ENCODE assay signal across 1 cellular context in the genomic region with DNA sequence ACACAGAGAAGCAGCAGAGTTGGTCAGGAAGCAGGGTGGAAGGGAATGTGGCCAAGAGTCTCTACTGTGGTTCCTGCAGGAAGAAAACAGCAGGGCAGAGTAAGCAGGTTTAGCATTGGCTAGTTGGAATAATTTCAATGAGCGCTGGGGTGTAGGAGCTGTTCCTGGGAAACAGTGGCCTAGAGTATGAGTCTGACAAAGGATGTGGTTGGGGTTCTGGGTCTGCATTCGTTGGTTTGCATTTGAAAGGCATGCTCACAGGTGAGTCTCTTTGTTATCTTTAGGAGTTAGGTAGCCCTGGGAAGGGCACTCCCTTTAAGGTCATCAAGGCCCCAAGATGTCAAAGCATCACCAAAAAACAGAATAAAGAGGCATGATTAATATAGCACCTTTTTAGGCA.
TF ChIP-seq lines count a peak whose summit lies in the region.

No MANE protein-coding gene starts in this region.

TF ChIP-seq in IMR-90, 13 proteins besides CTCF, POLR2A, EP300 and RAD21:
- TF ChIP-seq SMC3 (IDR thresholded peaks at IDR 0.05; ENCODE audit: low read depth, low read length) (no peak), BHLHE40 (IDR thresholded peaks at IDR 0.05; ENCODE audit: low read depth, low read length) (no peak), CEBPB (IDR thresholded peaks at IDR 0.05; ENCODE audit: low read depth, low read length) (no peak), RCOR1 (IDR thresholded peaks at IDR 0.05; ENCODE audit: insufficient replicate concordance, low read length) (no peak), NFE2L2 (IDR thresholded peaks at IDR 0.05; ENCODE audit: low read depth, low read length) (no peak), FOS (IDR thresholded peaks at IDR 0.05; ENCODE audit: low read depth, low read length) (no peak), MXI1 (IDR thresholded peaks at IDR 0.05; ENCODE audit: borderline replicate concordance, low read depth, low read length) (no peak), MAZ (IDR thresholded peaks at IDR 0.05; ENCODE audit: borderline replicate concordance, low read depth, low read length) (no peak), MAFK (IDR thresholded peaks at IDR 0.05; ENCODE audit: low read depth, low read length) (no peak), RFX5 (IDR thresholded peaks at IDR 0.05; ENCODE audit: low read depth, low read length) (no peak), CHD1 (IDR thresholded peaks at IDR 0.05; ENCODE audit: low read depth, low read length) (no peak)
- TF ChIP-seq, protein P1, sequence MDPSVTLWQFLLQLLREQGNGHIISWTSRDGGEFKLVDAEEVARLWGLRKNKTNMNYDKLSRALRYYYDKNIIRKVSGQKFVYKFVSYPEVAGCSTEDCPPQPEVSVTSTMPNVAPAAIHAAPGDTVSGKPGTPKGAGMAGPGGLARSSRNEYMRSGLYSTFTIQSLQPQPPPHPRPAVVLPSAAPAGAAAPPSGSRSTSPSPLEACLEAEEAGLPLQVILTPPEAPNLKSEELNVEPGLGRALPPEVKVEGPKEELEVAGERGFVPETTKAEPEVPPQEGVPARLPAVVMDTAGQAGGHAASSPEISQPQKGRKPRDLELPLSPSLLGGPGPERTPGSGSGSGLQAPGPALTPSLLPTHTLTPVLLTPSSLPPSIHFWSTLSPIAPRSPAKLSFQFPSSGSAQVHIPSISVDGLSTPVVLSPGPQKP (IDR thresholded peaks at IDR 0.05; ENCODE audit: borderline replicate concordance, low read depth, low read length) = no peak
- TF ChIP-seq, protein P2, sequence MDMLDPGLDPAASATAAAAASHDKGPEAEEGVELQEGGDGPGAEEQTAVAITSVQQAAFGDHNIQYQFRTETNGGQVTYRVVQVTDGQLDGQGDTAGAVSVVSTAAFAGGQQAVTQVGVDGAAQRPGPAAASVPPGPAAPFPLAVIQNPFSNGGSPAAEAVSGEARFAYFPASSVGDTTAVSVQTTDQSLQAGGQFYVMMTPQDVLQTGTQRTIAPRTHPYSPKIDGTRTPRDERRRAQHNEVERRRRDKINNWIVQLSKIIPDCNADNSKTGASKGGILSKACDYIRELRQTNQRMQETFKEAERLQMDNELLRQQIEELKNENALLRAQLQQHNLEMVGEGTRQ (IDR thresholded peaks at IDR 0.05; ENCODE audit: low read depth, low read length) = no peak
